Comparison of ENCODE assay signal across 8 cellular contexts in the genomic region with DNA sequence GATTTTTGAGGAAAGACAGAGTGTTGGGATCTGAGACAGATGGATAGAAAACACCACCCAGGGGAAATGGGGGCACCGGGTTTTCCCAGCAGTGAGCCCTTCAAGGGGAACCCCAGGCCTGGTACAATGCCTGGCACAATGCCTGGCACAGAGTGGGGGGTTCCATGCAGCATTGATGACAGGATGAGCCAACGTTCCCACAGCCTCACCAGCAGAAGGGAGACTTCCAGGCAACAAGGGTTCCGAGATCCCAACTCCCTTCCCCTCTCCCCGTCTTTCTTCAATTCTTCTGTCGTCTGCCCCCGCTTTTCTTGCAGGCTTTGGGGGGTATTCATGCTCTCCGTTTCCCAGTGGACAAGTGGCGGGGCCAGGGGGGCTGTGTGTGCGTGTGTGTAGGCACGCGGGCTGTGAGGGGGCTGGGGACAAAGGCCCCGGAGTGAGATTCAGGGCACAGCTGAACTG.
DNase-seq lines count a peak whose midpoint lies in the region; ATAC-seq and TF ChIP-seq lines count a peak whose summit lies in the region.
"Had no signal": no experiment of that assay in that cellular context is flagged by ENCODE, and none has a peak within 500 bp of the region (broad histone marks: within the 10 kb centered on the region; RNA-seq: fewer than 3 reads in every experiment).

No MANE protein-coding gene starts in this region.

- peak in 1 of 2 donors; percentile 14 for TF ChIP-seq POLR2A in uterus (IDR thresholded peaks at IDR 0.05)

- peaks cover 35 to 57% of the 10 kb centered on the region in 2 donors for H3K4me1 ChIP-seq in uterus

- H3K27ac ChIP-seq in adipose tissue (ENCODE audit: low read depth, low read length) (peak overlapping the region; percentile 80), uterus (peak overlapping the region; percentile 93 to 98)

- no peaks in the 10 kb centered on the region for H3K36me3 ChIP-seq in uterus

- no peaks in the 10 kb centered on the region for H3K9me3 ChIP-seq in uterus

- no peak for TF ChIP-seq CTCF in fibroblast of pulmonary artery (IDR thresholded peaks at IDR 0.05; ENCODE audit: low read length, missing control alignments)
- TF ChIP-seq CTCF in uterus (IDR thresholded peaks at IDR 0.05): no peak

- no peak for ATAC-seq in HG02973 (IDR thresholded peaks at IDR 0.05; ENCODE audit: unreplicated experiment)

- intact Hi-C loops in uterus (cut with DNase I; ENCODE audit: low total_unique reads): loop anchor here (10.0 kb wide), 1 partner anchor 90 kb away; no protein-coding TSS in a partner anchor

- peak; percentile 92 for DNase-seq in fibroblast of pulmonary artery (ENCODE audit: low read depth)
- DNase-seq in occipital lobe (lab: John Stamatoyannopoulos, UW): peak; percentile 41
- peak in 1 of 2 donors; percentile 54 for DNase-seq in uterus
- no peak for DNase-seq in NCI-H2107 treated with DMSO at 0.1 percent for 48 hours (lab: John Stamatoyannopoulos, UW; ENCODE audit: unreplicated experiment)
- DNase-seq in SHP77 treated with DMSO at 0.1 percent for 48 hours (lab: John Stamatoyannopoulos, UW): no peak
- DNase-seq: NCI-H2081 had no signal

- H3K4me3 ChIP-seq in fibroblast of pulmonary artery (replicated peaks; ENCODE audit: low read depth, low read length) (no peak overlapping the region), uterus (no peak overlapping the region)

- WGBS in adipose tissue, 3 donors: 23 to 65% (median 24%) methylated on average over 12 of the region's 12 CpGs

- no peaks in the 10 kb centered on the region for H3K27me3 ChIP-seq in uterus

Comparison
In these comparisons a context has a peak if more than half of its experiments do, and no peak if none do; other contexts are left out.
1. DNase-seq: peak in fibroblast of pulmonary artery (single experiment) and occipital lobe (single experiment); none in NCI-H2107 treated with DMSO at 0.1 percent for 48 hours (single experiment) and SHP77 treated with DMSO at 0.1 percent for 48 hours (single experiment).